1 cellular context compared by ENCODE assay signal in genomic region chr4:78720151-78720726, GRCh38.
TF ChIP-seq lines count a peak whose summit lies in the region.

No MANE protein-coding gene starts in this region.

TF ChIP-seq in H1, 55 proteins besides CTCF, POLR2A, EP300 and RAD21:
- TF ChIP-seq SIN3A (conservative IDR thresholded peaks at IDR 0.05 in 1 of 2, IDR thresholded peaks at IDR 0.05 in 1 of 2; ENCODE audit: low read depth in 1 of 2, low read length in 2 of 2): no peak
- no peak for TF ChIP-seq ATF2 (IDR thresholded peaks at IDR 0.05; ENCODE audit: low read length)
- TF ChIP-seq SAP30 (IDR thresholded peaks at IDR 0.05; ENCODE audit: insufficient read depth, insufficient replicate concordance, low read length): no peak
- TF ChIP-seq HDAC6 (IDR thresholded peaks at IDR 0.05; ENCODE audit: low read depth, low read length): no peak
- no peak for TF ChIP-seq TCF12 (IDR thresholded peaks at IDR 0.05; ENCODE audit: low read depth, low read length)
- TF ChIP-seq CHD7 (IDR thresholded peaks at IDR 0.05; ENCODE audit: insufficient replicate concordance, low read length): no peak
- TF ChIP-seq TAF1 (IDR thresholded peaks at IDR 0.05; ENCODE audit: low read depth, low read length): no peak
- TF ChIP-seq HDAC2 (IDR thresholded peaks at IDR 0.05; ENCODE audit: borderline replicate concordance in 1 of 2, low read depth in 2 of 2, low read length in 2 of 2): no peak
- TF ChIP-seq SIX5 (IDR thresholded peaks at IDR 0.05; ENCODE audit: low read depth, low read length): no peak
- no peak for TF ChIP-seq FOSL1 (IDR thresholded peaks at IDR 0.05; ENCODE audit: insufficient read depth, low read depth, low read length)
- no peak for TF ChIP-seq YY1 (IDR thresholded peaks at IDR 0.05; ENCODE audit: low read depth, low read length)
